Comparison of ENCODE assay signal across 15 cellular contexts in the genomic region with DNA sequence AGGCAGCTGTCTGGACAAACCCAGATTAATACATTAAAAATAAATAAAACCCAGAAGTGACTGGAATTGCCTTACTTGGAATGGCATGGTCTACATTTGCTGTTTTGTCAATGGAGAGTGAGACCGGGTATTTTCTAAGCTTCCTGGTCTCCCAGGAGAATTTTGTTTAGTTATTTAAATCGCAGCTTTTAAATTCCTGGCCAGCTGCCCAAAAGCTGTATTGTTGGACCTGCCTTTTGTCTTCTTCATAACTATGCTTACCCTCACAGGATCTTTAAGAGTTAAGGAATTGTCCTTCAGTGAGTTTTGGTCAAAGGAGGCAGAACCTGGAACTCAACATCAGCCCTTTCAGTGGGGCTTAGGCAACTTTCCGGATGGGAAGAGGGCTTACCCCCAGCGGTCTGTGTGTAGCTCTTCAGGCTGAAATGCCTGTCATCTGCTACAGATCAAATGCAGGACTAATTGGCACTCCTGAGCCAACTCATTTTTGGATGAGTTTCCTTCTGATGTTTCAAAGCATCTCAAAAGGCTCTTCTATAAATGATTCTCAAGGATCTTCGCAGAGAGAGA.
DNase-seq lines count a peak whose midpoint lies in the region; ATAC-seq, FAIRE-seq and TF ChIP-seq lines count a peak whose summit lies in the region.
"Had no signal": no experiment of that assay in that cellular context is flagged by ENCODE, and none has a peak within 500 bp of the region (broad histone marks: within the 10 kb centered on the region; RNA-seq: fewer than 3 reads in every experiment).

No MANE protein-coding gene starts in this region.

- WGBS in pancreas, 2 donors = 44% methylated on average over 5 of the region's 5 CpGs

- no peaks in the 10 kb centered on the region for H3K4me1 Mint-ChIP-seq in CD14-positive monocyte

- no peaks in the 10 kb centered on the region for H3K9me1 ChIP-seq in endothelial cell of umbilical vein (replicated peaks; ENCODE audit: control insufficient read depth, extremely low read depth, insufficient read depth, low read length)

- H2AFZ ChIP-seq in DND-41 (ENCODE audit: low read depth, low read length) = peak overlapping the region; percentile 45; the same call in 1 of the 2 replicates
- no peak overlapping the region for H2AFZ ChIP-seq in endothelial cell of umbilical vein (ENCODE audit: low read depth, low read length)
- H2AFZ ChIP-seq in PC-3 (ENCODE audit: low read length) = no peak overlapping the region

- no peak for TF ChIP-seq CTCF in BE2C (IDR thresholded peaks at IDR 0.05; ENCODE audit: low read depth, low read length)
- no peak for TF ChIP-seq CTCF in DND-41 (IDR thresholded peaks at IDR 0.05; ENCODE audit: borderline replicate concordance, extremely low read depth, low read length, poor library complexity, severe bottlenecking)
- no peak for TF ChIP-seq CTCF in endothelial cell of umbilical vein (IDR thresholded peaks at IDR 0.05; ENCODE audit: extremely low read depth in 1 of 2, insufficient read depth in 1 of 2, low read depth in 1 of 2, low read length in 2 of 2)
- no peak for TF ChIP-seq CTCF in CD14-positive monocyte (IDR thresholded peaks at IDR 0.05)
- no peak for TF ChIP-seq CTCF in pancreas (IDR thresholded peaks at IDR 0.05)
- TF ChIP-seq CTCF in PC-3 (conservative IDR thresholded peaks at IDR 0.05; ENCODE audit: low read depth, low read length) = no peak

- TF ChIP-seq POLR2A in endothelial cell of umbilical vein (IDR thresholded peaks at IDR 0.05; ENCODE audit: low read depth, low read length) = no peak

- ATAC-seq in DND-41 (ENCODE audit: insufficient read depth, low read depth) = no peak
- no peak for ATAC-seq in pancreas
- ATAC-seq in HG02884 (IDR thresholded peaks at IDR 0.05; ENCODE audit: unreplicated experiment) = no peak
- ATAC-seq in PC-3 = no peak
- ATAC-seq: left ventricle myocardium superior had no signal

- dilution Hi-C loops in endothelial cell of umbilical vein (cut with MboI; ENCODE audit: extremely low pct_ligation_motif_present, low sequenced_read_pairs) = no loop called here

- H3K9me3 ChIP-seq in BE2C (no peaks in the 10 kb centered on the region), DND-41 (ENCODE audit: insufficient read depth, low read length, severe bottlenecking) (no peaks in the 10 kb centered on the region), endothelial cell of umbilical vein (replicated peaks; ENCODE audit: control insufficient read depth, insufficient read depth, low read length) (no peaks in the 10 kb centered on the region), pancreas (no peaks in the 10 kb centered on the region), PC-3 (ENCODE audit: low read length) (no peaks in the 10 kb centered on the region)
- H3K9me3 ChIP-seq: prostate gland, stomach had no signal

- H3K4me3 Mint-ChIP-seq in CD14-positive monocyte = no peak overlapping the region

- H4K20me1 ChIP-seq in DND-41 (ENCODE audit: insufficient read depth, low read length) = no peaks in the 10 kb centered on the region
- no peaks in the 10 kb centered on the region for H4K20me1 ChIP-seq in endothelial cell of umbilical vein (replicated peaks; ENCODE audit: control insufficient read depth, extremely low read depth, insufficient read depth, low read length)
- H4K20me1 ChIP-seq in PC-3 (ENCODE audit: low read length) = no peaks in the 10 kb centered on the region
- H4K20me1 ChIP-seq: BLaER1 treated with 17β-estradiol and CSF1 and Interleukin-3, amounts not matched to agents 10 nM and 100 nM had no signal

- CTCF ChIA-PET in endothelial cell of umbilical vein (lab: Charles Lee) (interaction anchor here (1.7 to 2.9 kb wide), 2 partner anchors 16 to 21 kb away, joined by 3 to 8 read pairs; no protein-coding TSS in a partner anchor), PC-3 (lab: Charles Lee) (no interaction called here)

- H3K4me1 ChIP-seq in BE2C (peaks cover 5% of the 10 kb centered on the region; the same call in 1 of the 2 replicates), DND-41 (ENCODE audit: insufficient read depth, low read length) (peaks cover 24% of the 10 kb centered on the region), endothelial cell of umbilical vein (ENCODE audit: control insufficient read depth, extremely low read depth, insufficient read depth, low read length) (no peaks in the 10 kb centered on the region), pancreas (no peaks in the 10 kb centered on the region), PC-3 (ENCODE audit: insufficient read depth, low read length) (peaks cover 44% of the 10 kb centered on the region)
- H3K4me1 ChIP-seq: BLaER1 treated with 17β-estradiol and CSF1 and Interleukin-3, amounts not matched to agents 10 nM and 100 nM; prostate gland had no signal

- H3K27me3 Mint-ChIP-seq in CD14-positive monocyte (ENCODE audit: low read depth in 3 of 3) = peaks cover 8 to 28% (median 17%) of the 10 kb centered on the region in 3 donors

- H3K9ac ChIP-seq in DND-41 (ENCODE audit: low read depth, low read length) (no peak overlapping the region), endothelial cell of umbilical vein (replicated peaks; ENCODE audit: extremely low read depth, insufficient read depth, low read length) (no peak overlapping the region), PC-3 (ENCODE audit: low read length) (no peak overlapping the region)
- H3K9ac ChIP-seq: BLaER1 treated with 17β-estradiol and CSF1 and Interleukin-3, amounts not matched to agents 10 nM and 100 nM had no signal

- no peak overlapping the region for H3K4me3 ChIP-seq in BE2C (ENCODE audit: low read depth, low read length)
- H3K4me3 ChIP-seq in DND-41 (ENCODE audit: low read depth in 1 of 2, low read length in 2 of 2) = no peak overlapping the region
- no peak overlapping the region for H3K4me3 ChIP-seq in endothelial cell of umbilical vein (replicated peaks in 1 of 3; ENCODE audit: insufficient read depth in 1 of 3, low read depth in 1 of 3, low read length in 3 of 3)
- no peak overlapping the region for H3K4me3 ChIP-seq in pancreas
- no peak overlapping the region for H3K4me3 ChIP-seq in PC-3 (ENCODE audit: low read length)
- H3K4me3 ChIP-seq: BLaER1 treated with 17β-estradiol and CSF1 and Interleukin-3, amounts not matched to agents 10 nM and 100 nM; prostate gland; stomach had no signal

- no peaks in the 10 kb centered on the region for H3K79me2 ChIP-seq in DND-41 (ENCODE audit: insufficient read depth, low read length)
- H3K79me2 ChIP-seq in endothelial cell of umbilical vein (ENCODE audit: control insufficient read depth, insufficient read depth, low read length) = no peaks in the 10 kb centered on the region
- no peaks in the 10 kb centered on the region for H3K79me2 ChIP-seq in PC-3 (ENCODE audit: low read length)

- intact Hi-C loops in endothelial cell of umbilical vein (cut with micrococcal nuclease) (no loop called here), CD14-positive monocyte (cut with micrococcal nuclease) (no loop called here), pancreas (cut with DNase I) (no loop called here), PC-3 (cut with micrococcal nuclease) (no loop called here)

- H3K36me3 ChIP-seq in BE2C (no peaks in the 10 kb centered on the region), DND-41 (ENCODE audit: insufficient read depth, low read length) (no peaks in the 10 kb centered on the region), endothelial cell of umbilical vein (ENCODE audit: control insufficient read depth in 2 of 2, extremely low read depth in 1 of 2, insufficient read depth in 2 of 2, low read length in 2 of 2) (no peaks in the 10 kb centered on the region), pancreas (no peaks in the 10 kb centered on the region), PC-3 (ENCODE audit: low read depth, low read length) (no peaks in the 10 kb centered on the region)
- H3K36me3 ChIP-seq: BLaER1 treated with 17β-estradiol and CSF1 and Interleukin-3, amounts not matched to agents 10 nM and 100 nM; prostate gland; stomach had no signal

- no peaks in the 10 kb centered on the region for H3K27me3 ChIP-seq in BE2C
- H3K27me3 ChIP-seq in DND-41 (ENCODE audit: insufficient read depth, low read length, poor library complexity) = no peaks in the 10 kb centered on the region
- peaks cover 0 to 2% of the 10 kb centered on the region in 2 experiments for H3K27me3 ChIP-seq in endothelial cell of umbilical vein (ENCODE audit: control insufficient read depth in 2 of 2, insufficient read depth in 2 of 2, low read length in 2 of 2)
- H3K27me3 ChIP-seq in pancreas = peaks cover 0 to 4% (median 0%) of the 10 kb centered on the region in 4 donors
- H3K27me3 ChIP-seq in PC-3 (ENCODE audit: low read length) = no peaks in the 10 kb centered on the region
- H3K27me3 ChIP-seq: BLaER1 treated with 17β-estradiol and CSF1 and Interleukin-3, amounts not matched to agents 10 nM and 100 nM; stomach had no signal

- no peaks in the 10 kb centered on the region for H3K36me3 Mint-ChIP-seq in CD14-positive monocyte

- no peak overlapping the region for H3K27ac ChIP-seq in DND-41 (ENCODE audit: low read length)
- no peak overlapping the region for H3K27ac ChIP-seq in endothelial cell of umbilical vein (ENCODE audit: insufficient read depth, low read depth, low read length)
- no peak overlapping the region for H3K27ac ChIP-seq in pancreas
- H3K27ac ChIP-seq in PC-3 (ENCODE audit: low read length) = no peak overlapping the region
- H3K27ac ChIP-seq: BLaER1 treated with 17β-estradiol and CSF1 and Interleukin-3, amounts not matched to agents 10 nM and 100 nM; prostate gland; stomach had no signal

- peaks cover 0 to 11% (median 5%) of the 10 kb centered on the region in 7 donors for H3K9me3 Mint-ChIP-seq in CD14-positive monocyte

- peaks cover 6% of the 10 kb centered on the region for H3F3A ChIP-seq in PC-3 (ENCODE audit: low read length, unreplicated experiment)

- no TSS peak for BruUV-seq in endothelial cell of umbilical vein (replicated peaks; lab: Mats Ljungman, UMichigan)
- BruUV-seq in PC-3 (replicated peaks; lab: Mats Ljungman, UMichigan) = no TSS peak

- H3K4me2 ChIP-seq in DND-41 (ENCODE audit: insufficient read depth, low read length) = peak overlapping the region; percentile 61; the same call in 1 of the 2 replicates
- no peak overlapping the region for H3K4me2 ChIP-seq in endothelial cell of umbilical vein (ENCODE audit: insufficient read depth, low read length)
- no peak overlapping the region for H3K4me2 ChIP-seq in PC-3 (ENCODE audit: low read length)
- H3K4me2 ChIP-seq: BLaER1 treated with 17β-estradiol and CSF1 and Interleukin-3, amounts not matched to agents 10 nM and 100 nM had no signal

- peak; percentile 28 for DNase-seq in BE2C
- no peak for DNase-seq in DND-41
- DNase-seq in NCI-H524 treated with DMSO at 0.1 percent for 48 hours (lab: John Stamatoyannopoulos, UW) = peak; percentile 87
- peak; percentile 6 for DNase-seq in endothelial cell of umbilical vein (ENCODE audit: low read depth, low spot score)
- no peak for DNase-seq in CD14-positive monocyte (ENCODE audit: low spot score)
- DNase-seq in pancreas = no peak
- no peak for DNase-seq in PC-3
- DNase-seq: H7, left ventricle myocardium superior, stomach had no signal

- FAIRE-seq in endothelial cell of umbilical vein (lab: Jason Lieb, UNC) = no peak
- no peak for FAIRE-seq in pancreas (lab: Jason Lieb, UNC)
- FAIRE-seq: astrocyte, urothelium cell line had no signal

- POLR2A ChIA-PET in endothelial cell of umbilical vein (lab: Charles Lee) (no interaction called here), PC-3 (lab: Charles Lee; ENCODE audit: unreplicated experiment) (interaction anchor here (0.6 kb wide), 1 partner anchor 33 kb away, joined by 3 read pairs; no protein-coding TSS in a partner anchor)

- no peak overlapping the region for H3K27ac Mint-ChIP-seq in CD14-positive monocyte

- no peaks in the 10 kb centered on the region for H3K9me2 ChIP-seq in PC-3 (replicated peaks; ENCODE audit: low read length)

Comparison
In these comparisons a context has a peak if more than half of its experiments do, and no peak if none do; other contexts are left out.
1. DNase-seq: peak in BE2C (single experiment), NCI-H524 treated with DMSO at 0.1 percent for 48 hours (single experiment) and endothelial cell of umbilical vein (single experiment); none in DND-41 (single experiment), CD14-positive monocyte (single experiment), pancreas (0 of 6) and PC-3 (single experiment).